In the genomic region with DNA sequence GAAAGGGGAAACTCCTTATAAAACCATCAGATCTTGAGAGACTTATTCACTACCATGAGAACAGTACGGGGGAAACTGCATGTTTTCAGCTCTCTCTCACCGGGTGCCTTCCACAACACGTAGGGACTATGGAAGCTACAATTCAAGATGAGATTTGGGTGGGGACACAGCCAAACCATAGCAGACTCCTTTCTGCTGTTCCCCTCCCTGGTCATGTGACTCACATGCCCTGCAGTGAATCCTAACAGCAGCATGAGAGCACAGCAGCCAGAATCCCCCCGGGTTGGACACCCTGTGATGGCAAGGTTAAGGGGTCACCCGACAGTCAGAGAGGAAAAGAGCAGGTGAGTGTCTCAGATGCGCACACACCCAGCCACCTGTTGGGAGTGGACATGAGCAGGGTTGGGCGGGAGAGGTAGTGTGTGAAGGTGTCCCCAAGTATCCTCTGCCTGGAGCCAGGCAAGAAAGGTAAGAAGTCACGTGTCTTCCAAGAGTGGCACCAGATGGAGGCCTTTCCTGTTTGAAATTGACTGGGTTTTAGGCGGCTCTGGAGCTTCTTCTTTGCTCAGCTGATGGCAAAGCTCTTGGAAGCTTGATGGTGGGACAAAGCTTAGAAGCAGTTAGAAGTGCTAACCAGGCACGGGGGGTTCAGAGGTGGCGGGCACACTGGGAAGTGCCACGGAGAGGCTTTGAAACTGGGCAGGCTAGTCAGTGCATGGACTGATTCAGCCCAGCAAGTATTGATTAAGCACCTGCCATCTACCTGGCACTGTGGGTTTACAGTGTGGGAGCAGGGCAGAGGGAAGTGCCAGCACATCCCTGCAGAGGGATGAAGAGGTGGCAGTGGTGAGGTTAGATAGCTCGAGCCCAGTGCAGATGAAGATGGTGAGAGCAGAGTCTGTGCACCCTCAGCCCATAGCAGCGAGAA, we compare ENCODE assay signal across 14 cellular contexts.
A peak's percentile ranks its signal among the peaks of the same experiment; 100 is the strongest.
DNase-seq lines count a peak whose midpoint lies in the region; ATAC-seq, FAIRE-seq and TF ChIP-seq lines count a peak whose summit lies in the region.
"Had no signal": no experiment of that assay in that cellular context is flagged by ENCODE, and none has a peak within 500 bp of the region (broad histone marks: within the 10 kb centered on the region; RNA-seq: fewer than 3 reads in every experiment).

No MANE protein-coding gene starts in this region.

- no peaks in the 10 kb centered on the region for H3K36me3 Mint-ChIP-seq in naive thymus-derived CD8-positive, alpha-beta T cell
- peaks cover 6% of the 10 kb centered on the region for H3K36me3 Mint-ChIP-seq in natural killer cell treated with Interleukin-12 subunit alpha and Interleukin-12 subunit beta and Interleukin-15 and Interleukin-18, amount 100 ng/mL, for 72 hours
- H3K36me3 Mint-ChIP-seq: CD14-positive monocyte had no signal

- H3K27ac Mint-ChIP-seq in naive thymus-derived CD8-positive, alpha-beta T cell = no peak overlapping the region
- H3K27ac Mint-ChIP-seq in natural killer cell treated with Interleukin-12 subunit alpha and Interleukin-12 subunit beta and Interleukin-15 and Interleukin-18, amount 100 ng/mL, for 72 hours = no peak overlapping the region
- H3K27ac Mint-ChIP-seq: activated B cell treated with CpG ODN at 0.5 μM for 24 hours; activated naive CD4-positive, alpha-beta T cell treated with anti-CD3 and anti-CD28 coated beads for 36 hours; CD14-positive monocyte had no signal

- DNase-seq in breast epithelium (ENCODE audit: low spot score in 2 of 2) (no peak), HepG2 (ENCODE audit: low spot score) (no peak), stomach (no peak), NCI-H345 treated with DMSO at 0.1 percent for 48 hours (lab: John Stamatoyannopoulos, UW; ENCODE audit: unreplicated experiment) (no peak)
- DNase-seq in naive thymus-derived CD8-positive, alpha-beta T cell = no peak
- no peak for DNase-seq in natural killer cell treated with Interleukin-12 subunit alpha and Interleukin-12 subunit beta and Interleukin-15 and Interleukin-18, amount 100 ng/mL, for 72 hours (ENCODE audit: low spot score)
- DNase-seq: activated B cell treated with CpG ODN at 0.5 μM for 24 hours; activated naive CD4-positive, alpha-beta T cell treated with anti-CD3 and anti-CD28 coated beads for 36 hours; erythroblast; NCI-H1105 treated with DMSO at 0.1 percent for 48 hours; NCI-H2227 treated with DMSO at 0.1 percent for 48 hours had no signal

- FAIRE-seq in HepG2 (lab: Jason Lieb, UNC) = no peak

- H3K9me3 ChIP-seq in breast epithelium (no peaks in the 10 kb centered on the region), HepG2 (ENCODE audit: low read length) (no peaks in the 10 kb centered on the region), stomach (no peaks in the 10 kb centered on the region)

- H3K27ac ChIP-seq in breast epithelium = peak overlapping the region; percentile 89 to 90
- H3K27ac ChIP-seq in HepG2 (ENCODE audit: extremely low read length, insufficient read depth, low read length) = no peak overlapping the region
- peak overlapping the region in 3 of 5 donors; percentile 29 to 66 (median 54) for H3K27ac ChIP-seq in stomach

- WGBS in HepG2 (ENCODE audit: low lambda C conversion rate) = 85% methylated on average over 14 of the region's 14 CpGs
- WGBS in stomach, 5 donors = 89 to 93% (median 92%) methylated on average over 14 of the region's 14 CpGs

- H3K79me2 ChIP-seq in HepG2 (ENCODE audit: insufficient read depth, low read length) = no peaks in the 10 kb centered on the region

- BruUV-seq in HepG2 (replicated peaks; lab: Mats Ljungman, UMichigan) = no TSS peak

- TF ChIP-seq EP300 in Ishikawa (IDR thresholded peaks at IDR 0.05; ENCODE audit: borderline replicate concordance) (no peak), HepG2 (IDR thresholded peaks at IDR 0.05; ENCODE audit: low read depth in 2 of 2, low read length in 2 of 2) (no peak), HepG2 (CRISPR knock-in tag; IDR thresholded peaks at IDR 0.05; ENCODE audit: borderline replicate concordance) (no peak), stomach (IDR thresholded peaks at IDR 0.05) (no peak)

- no peak overlapping the region for H2AFZ ChIP-seq in HepG2 (ENCODE audit: low read length)

- no peak for TF ChIP-seq CTCF in breast epithelium (IDR thresholded peaks at IDR 0.05)
- no peak for TF ChIP-seq CTCF in HepG2 (CRISPR knock-in tag; IDR thresholded peaks at IDR 0.05)
- no peak for TF ChIP-seq CTCF in stomach (IDR thresholded peaks at IDR 0.05)

- peaks cover 0 to 5% of the 10 kb centered on the region in 2 donors for H3K4me1 ChIP-seq in breast epithelium
- peaks cover 43% of the 10 kb centered on the region for H3K4me1 ChIP-seq in HepG2 (ENCODE audit: insufficient read depth, low read length)
- H3K4me1 ChIP-seq in stomach = peaks cover 11 to 16% (median 14%) of the 10 kb centered on the region in 4 donors

- POLR2A ChIA-PET in HepG2 (lab: Yijun Ruan, JAX) = interaction anchor here (1.8 to 5.7 kb wide), 3 partner anchors 10 to 68 kb away, joined by 7 to 33 read pairs (median 21); a partner anchor contains a TSS
- POLR2A ChIA-PET in naive thymus-derived CD8-positive, alpha-beta T cell (lab: Charles Lee) = no interaction called here

- peaks cover 0 to 10% (median 0%) of the 10 kb centered on the region in 9 donors for H3K9me3 Mint-ChIP-seq in naive thymus-derived CD8-positive, alpha-beta T cell
- H3K9me3 Mint-ChIP-seq in natural killer cell treated with Interleukin-12 subunit alpha and Interleukin-12 subunit beta and Interleukin-15 and Interleukin-18, amount 100 ng/mL, for 72 hours = no peaks in the 10 kb centered on the region
- H3K9me3 Mint-ChIP-seq: activated B cell treated with CpG ODN at 0.5 μM for 24 hours had no signal

- no peaks in the 10 kb centered on the region for H4K20me1 ChIP-seq in HepG2 (ENCODE audit: insufficient read depth, low read length)

- no peaks in the 10 kb centered on the region for H3K4me1 Mint-ChIP-seq in naive thymus-derived CD8-positive, alpha-beta T cell
- peaks cover 5% of the 10 kb centered on the region in 2 donors for H3K4me1 Mint-ChIP-seq in natural killer cell treated with Interleukin-12 subunit alpha and Interleukin-12 subunit beta and Interleukin-15 and Interleukin-18, amount 100 ng/mL, for 72 hours (ENCODE audit: low read depth in 2 of 2)
- H3K4me1 Mint-ChIP-seq: activated B cell treated with CpG ODN at 0.5 μM for 24 hours, CD14-positive monocyte had no signal

- H3K27me3 Mint-ChIP-seq in naive thymus-derived CD8-positive, alpha-beta T cell = peaks cover 0 to 13% (median 2%) of the 10 kb centered on the region in 5 donors
- peaks cover 12 to 13% of the 10 kb centered on the region in 2 donors for H3K27me3 Mint-ChIP-seq in natural killer cell treated with Interleukin-12 subunit alpha and Interleukin-12 subunit beta and Interleukin-15 and Interleukin-18, amount 100 ng/mL, for 72 hours

- H3K4me3 Mint-ChIP-seq in naive thymus-derived CD8-positive, alpha-beta T cell = no peak overlapping the region
- no peak overlapping the region for H3K4me3 Mint-ChIP-seq in natural killer cell treated with Interleukin-12 subunit alpha and Interleukin-12 subunit beta and Interleukin-15 and Interleukin-18, amount 100 ng/mL, for 72 hours
- H3K4me3 Mint-ChIP-seq: activated B cell treated with CpG ODN at 0.5 μM for 24 hours; activated naive CD4-positive, alpha-beta T cell treated with anti-CD3 and anti-CD28 coated beads for 36 hours; CD14-positive monocyte had no signal

- H3K9ac ChIP-seq in HepG2 (ENCODE audit: insufficient read depth, low read depth, low read length) = no peak overlapping the region

- TF ChIP-seq POLR2A in breast epithelium (IDR thresholded peaks at IDR 0.05) (no peak), HepG2 (IDR thresholded peaks at IDR 0.05; ENCODE audit: insufficient read depth in 1 of 2, low read depth in 2 of 2, low read length in 2 of 2) (no peak), stomach (IDR thresholded peaks at IDR 0.05) (no peak)

- H3K36me3 ChIP-seq in breast epithelium = no peaks in the 10 kb centered on the region
- no peaks in the 10 kb centered on the region for H3K36me3 ChIP-seq in HepG2 (replicated peaks in 1 of 2; ENCODE audit: control insufficient read depth in 1 of 2, insufficient read depth in 2 of 2, low read length in 2 of 2)
- H3K36me3 ChIP-seq in stomach = no peaks in the 10 kb centered on the region

- in situ Hi-C loops in HepG2 (cut with HindIII; ENCODE audit: extremely low pct_ligation_motif_present, low pct_unique_long_range_greater_than_20kb) = no loop called here

- H3K27me3 ChIP-seq in breast epithelium (no peaks in the 10 kb centered on the region), HepG2 (ENCODE audit: control insufficient read depth in 1 of 2, insufficient read depth in 2 of 2, low read length in 2 of 2) (no peaks in the 10 kb centered on the region; a peak in 1 of 5 replicates), stomach (no peaks in the 10 kb centered on the region)

- H3K4me3 ChIP-seq in breast epithelium (no peak overlapping the region), HepG2 (replicated peaks in 1 of 3; ENCODE audit: insufficient read depth in 1 of 3, low read depth in 2 of 3, low read length in 3 of 3) (no peak overlapping the region), stomach (no peak overlapping the region)

- TF ChIP-seq RAD21 in Ishikawa (IDR thresholded peaks at IDR 0.05; ENCODE audit: low read depth) = no peak
- no peak for TF ChIP-seq RAD21 in HepG2 (CRISPR knock-in tag; IDR thresholded peaks at IDR 0.05)

- H3K4me2 ChIP-seq in HepG2 (ENCODE audit: low read depth, low read length) = no peak overlapping the region

- CTCF ChIA-PET in HepG2 (lab: Yijun Ruan, JAX; ENCODE audit: low intra/inter-chr PET ratio, low total read pairs) = no interaction called here

- intact Hi-C loops in breast epithelium (cut with DNase I; ENCODE audit: low total_unique reads) (loop anchor here (1.0 kb wide), 1 partner anchor 17 kb away; no protein-coding TSS in a partner anchor), HepG2 (cut with micrococcal nuclease; ENCODE audit: unreplicated experiment) (no loop called here), stomach (cut with DNase I; ENCODE audit: low total_unique reads) (no loop called here)

- ATAC-seq in HepG2 (no peak), HG03039 (IDR thresholded peaks at IDR 0.05; ENCODE audit: unreplicated experiment) (no peak)
- ATAC-seq in naive thymus-derived CD8-positive, alpha-beta T cell = no peak
- no peak for ATAC-seq in natural killer cell treated with Interleukin-12 subunit alpha and Interleukin-12 subunit beta and Interleukin-15 and Interleukin-18, amount 100 ng/mL, for 72 hours

TF ChIP-seq in HepG2, 621 proteins besides CTCF, POLR2A, EP300 and RAD21 (continues in another document):
- no peak for TF ChIP-seq SNRNP70 (IDR thresholded peaks at IDR 0.05; ENCODE audit: low read depth, low read length)
- TF ChIP-seq ZNF670 (CRISPR knock-in tag; IDR thresholded peaks at IDR 0.05; ENCODE audit: borderline replicate concordance) = no peak
- TF ChIP-seq ZBTB38 (CRISPR knock-in tag; IDR thresholded peaks at IDR 0.05) = 0 out of 2 replicates have a peak, but pooled peaks have one; percentile 21
- TF ChIP-seq NCOR1 (IDR thresholded peaks at IDR 0.05; ENCODE audit: borderline replicate concordance, low read length) = no peak
- no peak for TF ChIP-seq ZFP1 (CRISPR knock-in tag; IDR thresholded peaks at IDR 0.05)
